In genomic region chr12:26125451-26126339, GRCh38 we compare ENCODE assay signal across 8 cellular contexts. TPM values are rescaled to one million over a fixed set of nuclear protein-coding genes. Genes with fewer than 3 reads are reported as not detected.
DNase-seq lines count a peak whose midpoint lies in the region; ATAC-seq, FAIRE-seq and TF ChIP-seq lines count a peak whose summit lies in the region.

No MANE protein-coding gene starts in this region.

- H3K18ac ChIP-seq in H9 (ENCODE audit: insufficient read length, low read depth, low read length) = peak overlapping the region; percentile 19
- peak overlapping the region; percentile 60 for H3K18ac ChIP-seq in H1 (ENCODE audit: extremely low read depth, low read length)

- POLR2A ChIA-PET in activated B cell treated with CpG ODN at 0.5 μM for 24 hours (lab: Charles Lee) = interaction anchor here (0.6 to 9.3 kb wide), 16 partner anchors 8 to 808 kb away, joined by 3 to 189 read pairs (median 4); partner anchors contain the start of gene SSPN
- POLR2A ChIA-PET in H1 (lab: Charles Lee; ENCODE audit: partially characterized antibody) = interaction anchor here (1.7 to 4.7 kb wide), 2 partner anchors 8 to 11 kb away, joined by 6 to 42 read pairs; no protein-coding TSS in a partner anchor

- H3K79me2 ChIP-seq in H9 (ENCODE audit: insufficient read depth, low read length) (no peaks in the 10 kb centered on the region), H1 (ENCODE audit: control insufficient read depth in 1 of 2, insufficient read depth in 2 of 2, low read length in 2 of 2) (no peaks in the 10 kb centered on the region)

- H2BK120ac ChIP-seq in H9 (ENCODE audit: low read depth, low read length, poor library complexity, severe bottlenecking) = no peak overlapping the region
- peak overlapping the region; percentile 48 for H2BK120ac ChIP-seq in H1 (replicated peaks; ENCODE audit: low read depth, low read length)

- H3K27ac Mint-ChIP-seq in H9 = peak overlapping the region in 1 of 3 experiments; percentile 68; a peak in 1 of 7 replicates
- H3K27ac Mint-ChIP-seq in activated B cell treated with CpG ODN at 0.5 μM for 24 hours = peak overlapping the region; percentile 96
- no peak overlapping the region for H3K27ac Mint-ChIP-seq in stimulated activated effector memory CD8-positive, alpha-beta T cell treated with anti-CD3 and anti-CD28 coated beads, Interleukin-12 subunit alpha, Interleukin-12 subunit beta, amount 100 ng/mL, for 72 hours

- H3K27ac ChIP-seq in H9 (ENCODE audit: insufficient read length, low read depth, low read length) (no peak overlapping the region), H1 (ENCODE audit: low read depth, low read length) (no peak overlapping the region), lower lobe of right lung (peak overlapping the region; percentile 79)

- FAIRE-seq in H1 (lab: Jason Lieb, UNC) = no peak

- H3K9me3 Mint-ChIP-seq in H9 (peaks cover 0 to 4% of the 10 kb centered on the region in 2 experiments; a peak in 1 of 5 replicates), activated B cell treated with CpG ODN at 0.5 μM for 24 hours (no peaks in the 10 kb centered on the region)
- no peaks in the 10 kb centered on the region for H3K9me3 Mint-ChIP-seq in stimulated activated effector memory CD8-positive, alpha-beta T cell treated with anti-CD3 and anti-CD28 coated beads, Interleukin-12 subunit alpha, Interleukin-12 subunit beta, amount 100 ng/mL, for 72 hours

- TF ChIP-seq EP300 in H1 (IDR thresholded peaks at IDR 0.05; ENCODE audit: borderline replicate concordance in 1 of 2, low read depth in 2 of 2, low read length in 2 of 2) = no peak

- H3K23me2 ChIP-seq in H9 (ENCODE audit: insufficient read length, low read depth, low read length, poor library complexity, severe bottlenecking) = peaks cover 32% of the 10 kb centered on the region
- peaks cover 22% of the 10 kb centered on the region; the same call in 1 of the 2 replicates for H3K23me2 ChIP-seq in H1 (ENCODE audit: low read depth, low read length)

- H3K4me2 ChIP-seq in H9 (ENCODE audit: insufficient read depth, insufficient read length, low read length) (peak overlapping the region; percentile 81), H1 (ENCODE audit: insufficient read depth in 1 of 2, low read depth in 2 of 2, low read length in 2 of 2) (peak overlapping the region; percentile 85 to 99)

- H2BK20ac ChIP-seq in H9 (ENCODE audit: low read depth, low read length, poor library complexity, severe bottlenecking) = no peak overlapping the region
- H2BK20ac ChIP-seq in H1 (ENCODE audit: low read length) = no peak overlapping the region

- H3K4me3 Mint-ChIP-seq in H9 = peak overlapping the region; percentile 78 to 87
- peak overlapping the region; percentile 96 for H3K4me3 Mint-ChIP-seq in activated B cell treated with CpG ODN at 0.5 μM for 24 hours
- peak overlapping the region; percentile 73 for H3K4me3 Mint-ChIP-seq in stimulated activated effector memory CD8-positive, alpha-beta T cell treated with anti-CD3 and anti-CD28 coated beads, Interleukin-12 subunit alpha, Interleukin-12 subunit beta, amount 100 ng/mL, for 72 hours

- H3K36me3 ChIP-seq in GM06990 (ENCODE audit: control insufficient read depth, insufficient read depth, low read length) = no peaks in the 10 kb centered on the region
- peaks cover 0 to 5% (median 0%) of the 10 kb centered on the region in 4 experiments; a peak in 1 of 8 replicates for H3K36me3 ChIP-seq in H1 (ENCODE audit: control insufficient read depth in 2 of 4, insufficient read depth in 4 of 4, low read length in 3 of 4)
- H3K36me3 ChIP-seq in lower lobe of right lung = no peaks in the 10 kb centered on the region

- no peak overlapping the region for H3T11ph ChIP-seq in H9 (ENCODE audit: low read length)

- peak overlapping the region; percentile 65 for H3K4me3 ChIP-seq in GM06990 (replicated peaks; ENCODE audit: low read depth, low read length)
- peak overlapping the region; percentile 55 to 81 (median 66) for H3K4me3 ChIP-seq in H1 (ENCODE audit: extremely low read depth in 1 of 4, insufficient read depth in 2 of 4, low read depth in 3 of 4, low read length in 4 of 4)
- peak overlapping the region; percentile 62 for H3K4me3 ChIP-seq in lower lobe of right lung

- H3K4me1 ChIP-seq in H9 (ENCODE audit: insufficient read depth, low read length) = peaks cover 3% of the 10 kb centered on the region; the same call in 1 of the 2 replicates
- H3K4me1 ChIP-seq in H1 (replicated peaks in 1 of 4; ENCODE audit: control insufficient read depth in 3 of 4, insufficient read depth in 4 of 4, low read length in 3 of 4) = peaks cover 0 to 14% (median 8%) of the 10 kb centered on the region in 4 experiments; a peak in 6 of 7 replicates
- H3K4me1 ChIP-seq in lower lobe of right lung = peaks cover 50% of the 10 kb centered on the region

- H2BK12ac ChIP-seq in H9 (ENCODE audit: insufficient read length, low read depth, low read length) = no peak overlapping the region
- peak overlapping the region; percentile 71; the same call in 1 of the 2 replicates for H2BK12ac ChIP-seq in H1 (ENCODE audit: low read depth, low read length)

- H4K91ac ChIP-seq in H9 (ENCODE audit: insufficient read length, low read depth, low read length) = no peak overlapping the region
- H4K91ac ChIP-seq in H1 (replicated peaks; ENCODE audit: insufficient read length, low read length) = no peak overlapping the region

- H4K8ac ChIP-seq in H9 (replicated peaks; ENCODE audit: insufficient read length, low read depth, low read length) = no peak overlapping the region
- H4K8ac ChIP-seq in H1 (ENCODE audit: extremely low read depth, insufficient read depth, low read length) = no peak overlapping the region

- H3K56ac ChIP-seq in H9 (ENCODE audit: insufficient read length, low read depth, low read length) (no peak overlapping the region), H1 (replicated peaks; ENCODE audit: insufficient read length, low read depth, low read length) (no peak overlapping the region)

- peak; percentile 39 for ATAC-seq in activated B cell treated with CpG ODN at 0.5 μM for 24 hours (ENCODE audit: low read depth)
- ATAC-seq in lower lobe of right lung = peak; percentile 84 to 85
- ATAC-seq in stimulated activated effector memory CD8-positive, alpha-beta T cell treated with anti-CD3 and anti-CD28 coated beads, Interleukin-12 subunit alpha, Interleukin-12 subunit beta, amount 100 ng/mL, for 72 hours = peak; percentile 46
- ATAC-seq in GM18870 (IDR thresholded peaks at IDR 0.05; ENCODE audit: unreplicated experiment) = no peak

- no peak overlapping the region for H2BK15ac ChIP-seq in H9 (ENCODE audit: low read depth, low read length)
- H2BK15ac ChIP-seq in H1 (ENCODE audit: low read length) = no peak overlapping the region

- CTCF ChIA-PET in activated B cell treated with CpG ODN at 0.5 μM for 24 hours (lab: Charles Lee) = interaction anchor here (1.6 to 8.5 kb wide), 2 partner anchors 31 to 488 kb away, joined by 5 to 74 read pairs; no protein-coding TSS in a partner anchor
- CTCF ChIA-PET in H1 (lab: Charles Lee; ENCODE audit: partially characterized antibody) = interaction anchor here (1.3 kb wide), 1 partner anchor 34 kb away, joined by 5 read pairs; no protein-coding TSS in a partner anchor

- H3K9me3 ChIP-seq in H9 (ENCODE audit: control insufficient read depth, low read depth, low read length) (no peaks in the 10 kb centered on the region), H1 (ENCODE audit: insufficient read depth in 2 of 2, low read depth in 1 of 2, low read length in 1 of 2) (no peaks in the 10 kb centered on the region), lower lobe of right lung (no peaks in the 10 kb centered on the region)

- H2BK5ac ChIP-seq in H9 (ENCODE audit: insufficient read length, low read length) (no peak overlapping the region), H1 (ENCODE audit: low read depth, low read length) (peak overlapping the region; percentile 13; the same call in 1 of the 2 replicates)

- peaks cover 97% of the 10 kb centered on the region for H3K27me3 Mint-ChIP-seq in H9 (ENCODE audit: low read depth)
- H3K27me3 Mint-ChIP-seq in activated B cell treated with CpG ODN at 0.5 μM for 24 hours = no peaks in the 10 kb centered on the region

- H3K36me3 Mint-ChIP-seq in H9 (ENCODE audit: insufficient read depth in 1 of 3, low read depth in 3 of 3) (peaks cover 0 to 4% (median 0%) of the 10 kb centered on the region in 3 experiments; a peak in 1 of 7 replicates), activated B cell treated with CpG ODN at 0.5 μM for 24 hours (ENCODE audit: low read depth) (peaks cover 18% of the 10 kb centered on the region)
- no peaks in the 10 kb centered on the region for H3K36me3 Mint-ChIP-seq in stimulated activated effector memory CD8-positive, alpha-beta T cell treated with anti-CD3 and anti-CD28 coated beads, Interleukin-12 subunit alpha, Interleukin-12 subunit beta, amount 100 ng/mL, for 72 hours

- H3K23ac ChIP-seq in H9 (ENCODE audit: insufficient read length, low read depth, low read length) = no peak overlapping the region
- H3K23ac ChIP-seq in H1 (ENCODE audit: insufficient read length) = no peak overlapping the region

- no peak for TF ChIP-seq POLR2A in H1 (IDR thresholded peaks at IDR 0.05; ENCODE audit: control extremely low read depth in 1 of 2, low read depth in 2 of 2, low read length in 2 of 2)

- H3K79me1 ChIP-seq in H9 (ENCODE audit: insufficient read depth, low read depth, low read length, poor library complexity, severe bottlenecking) (no peaks in the 10 kb centered on the region), H1 (ENCODE audit: low read depth, low read length) (no peaks in the 10 kb centered on the region)

- H4K20me1 ChIP-seq in H9 (ENCODE audit: control insufficient read depth, insufficient read depth, insufficient read length) (no peaks in the 10 kb centered on the region), H1 (replicated peaks in 1 of 2; ENCODE audit: control insufficient read depth in 1 of 2, insufficient read depth in 2 of 2, low read length in 2 of 2) (no peaks in the 10 kb centered on the region)

- no peak for TF ChIP-seq CTCF in GM06990 (IDR thresholded peaks at IDR 0.05; ENCODE audit: insufficient read depth, low read length, poor library complexity, severe bottlenecking)
- no peak for TF ChIP-seq CTCF in H9 (conservative IDR thresholded peaks at IDR 0.05)
- no peak for TF ChIP-seq CTCF in activated B cell treated with CpG ODN at 0.5 μM for 24 hours (IDR thresholded peaks at IDR 0.05)
- no peak for TF ChIP-seq CTCF in H1 (IDR thresholded peaks at IDR 0.05; ENCODE audit: control extremely low read depth in 1 of 3, insufficient read depth in 1 of 3, low read depth in 1 of 3, low read length in 3 of 3)
- TF ChIP-seq CTCF in lower lobe of right lung (IDR thresholded peaks at IDR 0.05) = no peak

- TF ChIP-seq RAD21 in H1 (IDR thresholded peaks at IDR 0.05 in 1 of 2, conservative IDR thresholded peaks at IDR 0.05 in 1 of 2; ENCODE audit: low read depth in 2 of 2, low read length in 2 of 2) = no peak; a peak in 1 of 4 replicates

- no peak overlapping the region for H3K14ac ChIP-seq in H9 (ENCODE audit: insufficient read depth, low read length)
- H3K14ac ChIP-seq in H1 (ENCODE audit: insufficient read length) = no peak overlapping the region

- peak; percentile 65 for DNase-seq in GM06990 (ENCODE audit: extremely low read depth, insufficient read length)
- DNase-seq in H9 = peak; percentile 87
- peak; percentile 49 for DNase-seq in NAMALWA (ENCODE audit: low spot score)
- DNase-seq in activated B cell treated with CpG ODN at 0.5 μM for 24 hours = peak; percentile 69
- peak in 1 of 2 experiments; percentile 76 for DNase-seq in H1 (ENCODE audit: low read depth in 1 of 2, low spot score in 2 of 2)
- peak; percentile 81 for DNase-seq in lower lobe of right lung
- peak in 1 of 2 donors; percentile 57 for DNase-seq in stimulated activated effector memory CD8-positive, alpha-beta T cell treated with anti-CD3 and anti-CD28 coated beads, Interleukin-12 subunit alpha, Interleukin-12 subunit beta, amount 100 ng/mL, for 72 hours (ENCODE audit: low spot score in 2 of 2)

- intact Hi-C loops in activated B cell treated with CpG ODN at 0.5 μM for 24 hours (cut with micrococcal nuclease) = loop anchor here (1.0 to 5.0 kb wide), 5 partner anchors 31 to 887 kb away; partner anchors contain the start of genes SSPN and TM7SF3
- intact Hi-C loops in lower lobe of right lung (cut with DNase I) = no loop called here

- H3K27me3 ChIP-seq in GM06990 (replicated peaks; ENCODE audit: control insufficient read depth, insufficient read depth, low read length) (peaks cover 3% of the 10 kb centered on the region), H9 (ENCODE audit: insufficient read depth, low read length) (peaks cover 50% of the 10 kb centered on the region), H1 (replicated peaks in 1 of 4; ENCODE audit: control insufficient read depth in 3 of 4, extremely low read depth in 1 of 4, insufficient read depth in 3 of 4, low read length in 3 of 4) (peaks cover 44 to 88% (median 71%) of the 10 kb centered on the region in 4 experiments), lower lobe of right lung (ENCODE audit: low read depth) (peaks cover 68% of the 10 kb centered on the region)

- H3K4me1 Mint-ChIP-seq in H9 = peaks cover 34 to 44% of the 10 kb centered on the region in 2 experiments
- peaks cover 63% of the 10 kb centered on the region for H3K4me1 Mint-ChIP-seq in activated B cell treated with CpG ODN at 0.5 μM for 24 hours
- peaks cover 38% of the 10 kb centered on the region for H3K4me1 Mint-ChIP-seq in stimulated activated effector memory CD8-positive, alpha-beta T cell treated with anti-CD3 and anti-CD28 coated beads, Interleukin-12 subunit alpha, Interleukin-12 subunit beta, amount 100 ng/mL, for 72 hours

- H4K5ac ChIP-seq in H9 (ENCODE audit: insufficient read length, low read depth, low read length) (no peak overlapping the region), H1 (ENCODE audit: insufficient read length, low read depth, low read length) (peak overlapping the region; percentile 26)

- peak overlapping the region; percentile 36 for H3K9ac ChIP-seq in H9 (ENCODE audit: extremely low read depth, insufficient read length, low read length)
- H3K9ac ChIP-seq in H1 (replicated peaks in 1 of 4; ENCODE audit: extremely low read depth in 1 of 4, low read depth in 3 of 4, low read length in 3 of 4) = no peak overlapping the region; a peak in 4 of 7 replicates

- H2AK5ac ChIP-seq in H9 (ENCODE audit: insufficient read length, low read length) (no peak overlapping the region), H1 (ENCODE audit: low read depth, low read length) (no peak overlapping the region)

- H3K4ac ChIP-seq in H9 (ENCODE audit: low read depth, low read length) = no peak overlapping the region
- no peak overlapping the region for H3K4ac ChIP-seq in H1 (replicated peaks; ENCODE audit: insufficient read length, low read depth, low read length)

- H2AFZ ChIP-seq in H9 (ENCODE audit: low read length) (no peak overlapping the region), H1 (ENCODE audit: low read length) (peak overlapping the region; percentile 92)

- WGBS in H9 (ENCODE audit: extremely low coverage, insufficient read length, low lambda C conversion rate) = no CpG with 5 or more reads among the region's 65 CpGs
- 1% methylated on average over 41 of the region's 65 CpGs; no CpG with 5 or more reads in 1 of the 2 experiments for WGBS in H1 (ENCODE audit: extremely low coverage in 1 of 2, insufficient coverage in 1 of 2, insufficient read length in 1 of 2, insufficient replicate concordance in 2 of 2, low coverage in 1 of 2, low lambda C conversion rate in 2 of 2, missing lambda C conversion rate in 1 of 2), 2 experiments

RNA-seq across cellular contexts. Expression of gene BHLHE41, which starts 0.9 kb away (rescaled TPM):
- 0.33 and 0.90 TPM in 2 replicates for total RNA-seq in H9 (2021)
- 34.5 and 40.5 TPM in 2 replicates for total RNA-seq in activated B cell treated with CpG ODN at 0.5 μM for 24 hours
- total RNA-seq in H1 (2021; fragmentation: NEBNext Ultra II Directional; extraction: Animal tissue kit (Norgen Biotek cat#: 25700)) = 1.6 and 3.4 TPM in 2 replicates
- 0.58 and 1.1 TPM in 2 replicates for polyA plus RNA-seq in H1 (2011; rRNA removed)
- polyA plus RNA-seq in H1 (2011; cell fraction: cytosol; rRNA removed) = 0.49 TPM
- 2.5 TPM for polyA plus RNA-seq in H1 (2011; cell fraction: nucleus; rRNA removed)
- 0.73 to 2.2 TPM (median 0.84 TPM) in 4 replicates for polyA plus RNA-seq in H1 (2012, experiment 1 of 2)
- 0.09 TPM for polyA plus RNA-seq in H1 (2012, experiment 2 of 2)
- polyA plus RNA-seq in H1 (2013, experiment 1 of 2) = 5.3 TPM
- polyA plus RNA-seq in H1 (2013, experiment 2 of 2) = 5.5 TPM
- 0.79 and 1.1 TPM in 2 replicates for polyA minus RNA-seq in H1 (2011; rRNA and poly(A)+ RNA removed)
- polyA minus RNA-seq in H1 (2011; cell fraction: cytosol; rRNA and poly(A)+ RNA removed) = 0.37 TPM
- 0.20 TPM for polyA minus RNA-seq in H1 (2011; cell fraction: nucleus; rRNA and poly(A)+ RNA removed)
- 125 TPM for total RNA-seq in lower lobe of right lung
